8 cellular contexts compared by ENCODE assay signal in the genomic region with DNA sequence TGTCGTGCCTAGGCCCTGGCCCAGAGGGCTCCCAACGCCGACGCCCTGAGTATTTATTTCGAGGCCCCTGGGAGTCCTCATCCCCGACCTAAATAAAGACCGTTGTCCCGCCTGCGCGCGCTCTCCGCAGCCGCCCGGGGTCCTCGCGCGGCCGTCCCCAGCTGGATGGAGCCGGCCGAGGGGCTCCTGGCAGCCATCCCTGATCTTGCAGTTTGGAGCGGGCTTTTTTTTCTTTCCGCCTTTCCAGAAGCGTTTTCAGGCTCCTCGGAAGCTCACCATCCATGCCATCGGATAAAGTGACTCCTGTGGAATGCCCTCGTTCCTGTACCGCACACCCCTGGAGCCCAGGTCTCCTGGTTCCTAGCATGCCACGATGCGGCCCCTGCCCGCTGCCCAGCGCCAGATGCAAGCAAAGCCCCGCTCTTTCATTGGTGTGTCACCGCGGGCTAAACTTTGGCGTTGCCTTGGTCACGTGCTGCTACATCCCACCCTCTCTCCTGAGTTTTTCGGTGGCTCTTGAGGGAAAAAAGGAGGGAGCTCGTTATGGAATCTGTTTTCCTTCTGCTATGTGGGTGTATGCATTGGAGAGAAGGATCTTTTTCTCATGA. TPM values are rescaled to one million over a fixed set of nuclear protein-coding genes. Genes with fewer than 3 reads are reported as not detected.
DNase-seq lines count a peak whose midpoint lies in the region; ATAC-seq, FAIRE-seq and TF ChIP-seq lines count a peak whose summit lies in the region.

No MANE protein-coding gene starts in this region.

- H3K4me3 Mint-ChIP-seq in GM23338, result peak overlapping the region; percentile 88

- H3K4me3 ChIP-seq in GM23338, result peak overlapping the region; percentile 61
- H3K4me3 ChIP-seq in OCI-LY7 (ENCODE audit: low read depth, low read length, poor library complexity, severe bottlenecking), result peak overlapping the region; percentile 81
- H3K4me3 ChIP-seq in GM12878, result peak overlapping the region; percentile 86
- H3K4me3 ChIP-seq in iPS-18c (ENCODE audit: insufficient read depth, low read depth, low read length), result peak overlapping the region; percentile 74
- peak overlapping the region; percentile 93 for H3K4me3 ChIP-seq in skeletal muscle cell (ENCODE audit: low read depth, low read length)

- H3K4me2 ChIP-seq in GM23338, result peak overlapping the region; percentile 85
- H3K4me2 ChIP-seq in OCI-LY7 (ENCODE audit: low read length), result peak overlapping the region; percentile 81
- H3K4me2 ChIP-seq in GM12878 (ENCODE audit: control insufficient read depth, insufficient read depth), result peak overlapping the region; percentile 88

- TF ChIP-seq POLR2A in GM12878 (IDR thresholded peaks at IDR 0.05; ENCODE audit: low read depth, low read length), result no peak

- intact Hi-C loops in OCI-LY7 (cut with micrococcal nuclease; ENCODE audit: unreplicated experiment) (no loop called here), GM12878 (cut with micrococcal nuclease; ENCODE audit: unreplicated experiment) (no loop called here)

- H3K36me3 ChIP-seq in GM23338 (ENCODE audit: insufficient read depth) (no peaks in the 10 kb centered on the region), OCI-LY7 (ENCODE audit: insufficient read depth, low read length) (no peaks in the 10 kb centered on the region), GM12878 (ENCODE audit: control insufficient read depth in 2 of 2, insufficient read depth in 2 of 2, low read length in 1 of 2) (no peaks in the 10 kb centered on the region)

- H4K20me1 ChIP-seq in GM23338 (replicated peaks; ENCODE audit: insufficient read depth), result no peaks in the 10 kb centered on the region
- no peaks in the 10 kb centered on the region for H4K20me1 ChIP-seq in OCI-LY7 (ENCODE audit: insufficient read depth, low read length)
- H4K20me1 ChIP-seq in GM12878 (ENCODE audit: control insufficient read depth, insufficient read depth), result no peaks in the 10 kb centered on the region

- no peaks in the 10 kb centered on the region for H3K9me3 Mint-ChIP-seq in GM23338

- in situ Hi-C loops in GM12878 (cut with MboI), result no loop called here

- H3K27me3 Mint-ChIP-seq in GM23338 (ENCODE audit: insufficient read depth, low read depth, poor library complexity), result peaks cover 4% of the 10 kb centered on the region

- RAD21 ChIA-PET in GM12878 (lab: Charles Lee; ENCODE audit: unreplicated experiment), result interaction anchor here (1.2 kb wide), 1 partner anchor 114 kb away, joined by 3 read pairs; no protein-coding TSS in a partner anchor

- no peaks in the 10 kb centered on the region for H3K9me3 ChIP-seq in OCI-LY7 (ENCODE audit: low read length)
- no peaks in the 10 kb centered on the region for H3K9me3 ChIP-seq in GM12878 (replicated peaks; ENCODE audit: control insufficient read depth, insufficient read depth, low read length)
- no peaks in the 10 kb centered on the region for H3K9me3 ChIP-seq in iPS-18c (ENCODE audit: control insufficient read depth, insufficient read depth, low read length)

- peak overlapping the region; percentile 23; the same call in 1 of the 2 replicates for H2AFZ ChIP-seq in GM23338
- peak overlapping the region; percentile 73 for H2AFZ ChIP-seq in OCI-LY7 (ENCODE audit: low read length)
- H2AFZ ChIP-seq in GM12878 (ENCODE audit: control insufficient read depth, low read depth, low read length), result peak overlapping the region; percentile 88

- SMC1A ChIA-PET in GM12878 (lab: Charles Lee; ENCODE audit: uncharacterized antibody, unreplicated experiment), result interaction anchor here (0.9 to 4.0 kb wide), 3 partner anchors 29 to 401 kb away, joined by 3 to 19 read pairs (median 3); no protein-coding TSS in a partner anchor

- no peaks in the 10 kb centered on the region for H3K27me3 ChIP-seq in GM23338 (ENCODE audit: insufficient read depth)
- no peaks in the 10 kb centered on the region for H3K27me3 ChIP-seq in GM12878 (replicated peaks in 1 of 2; ENCODE audit: control insufficient read depth in 2 of 2, insufficient read depth in 2 of 2, low read length in 1 of 2)

- H3K27ac Mint-ChIP-seq in GM23338, result peak overlapping the region; percentile 97

- peak; percentile 67 for ATAC-seq in GM23338
- ATAC-seq in GM12878, result peak; percentile 25
- ATAC-seq in HG03196 (IDR thresholded peaks at IDR 0.05; ENCODE audit: unreplicated experiment), result no peak

- TF ChIP-seq CTCF in GM23338 (conservative IDR thresholded peaks at IDR 0.05; ENCODE audit: low read depth in 2 of 2), result no peak
- no peak for TF ChIP-seq CTCF in OCI-LY7 (conservative IDR thresholded peaks at IDR 0.05; ENCODE audit: low read length)
- TF ChIP-seq CTCF in GM12878 (IDR thresholded peaks at IDR 0.05 in 2 of 3, conservative IDR thresholded peaks at IDR 0.05 in 1 of 3; ENCODE audit: control insufficient read depth in 2 of 3, extremely low read depth in 1 of 3, insufficient read depth in 1 of 3, low read depth in 3 of 3, low read length in 3 of 3), result no peak

- H3K4me1 Mint-ChIP-seq in GM23338, result peaks cover 12% of the 10 kb centered on the region

- under 1% methylated on average over 38 of the region's 38 CpGs for WGBS in GM12878 (ENCODE audit: insufficient coverage, insufficient replicate concordance, low lambda C conversion rate, missing lambda C conversion rate)

- no peak for FAIRE-seq in GM12878 (lab: Jason Lieb, UNC)

- peaks cover 12% of the 10 kb centered on the region for H3K79me2 ChIP-seq in GM23338 (replicated peaks; ENCODE audit: insufficient read depth)
- peaks cover 7% of the 10 kb centered on the region; the same call in 1 of the 2 replicates for H3K79me2 ChIP-seq in OCI-LY7 (ENCODE audit: insufficient read depth, low read depth, low read length)
- peaks cover 14% of the 10 kb centered on the region for H3K79me2 ChIP-seq in GM12878 (ENCODE audit: control insufficient read depth, insufficient read depth, low read length)

- H3K9me2 ChIP-seq in GM23338 (ENCODE audit: insufficient read depth), result no peaks in the 10 kb centered on the region
- no peaks in the 10 kb centered on the region for H3K9me2 ChIP-seq in OCI-LY7 (ENCODE audit: insufficient read depth, low read length)

- CTCF ChIA-PET in OCI-LY7 (lab: Charles Lee; ENCODE audit: unreplicated experiment) (interaction anchor here (0.6 to 1.6 kb wide), 3 partner anchors 13 to 297 kb away, joined by 3 to 6 read pairs (median 3); no protein-coding TSS in a partner anchor), GM12878 (lab: Yijun Ruan, JAX) (interaction anchor here (0.9 to 1.6 kb wide), 5 partner anchors 28 to 176 kb away, joined by 3 to 12 read pairs (median 4); partner anchors contain the start of gene SLC25A19)

- no peak for TF ChIP-seq RAD21 in GM12878 (IDR thresholded peaks at IDR 0.05; ENCODE audit: insufficient read depth, low read depth, low read length)

- H3K4me1 ChIP-seq in GM23338 (ENCODE audit: insufficient read depth) (peaks cover 8% of the 10 kb centered on the region), OCI-LY7 (ENCODE audit: insufficient read depth, low read length, poor library complexity, severe bottlenecking) (peaks cover 57% of the 10 kb centered on the region), GM12878 (ENCODE audit: control insufficient read depth, insufficient read depth, low read length) (peaks cover 41% of the 10 kb centered on the region)

- POLR2A ChIA-PET in OCI-LY7 (lab: Charles Lee), result interaction anchor here (0.7 to 2.3 kb wide), 9 partner anchors 10 to 251 kb away, joined by 3 to 11 read pairs (median 4); partner anchors contain the start of gene NUP85
- POLR2A ChIA-PET in GM12878 (lab: Charles Lee), result interaction anchor here (1.1 to 1.3 kb wide), 5 partner anchors 34 to 343 kb away, joined by 3 to 6 read pairs (median 4); partner anchors contain the start of genes GRB2 and SLC25A19

- peak; percentile 50 for DNase-seq in AG08395 (ENCODE audit: low spot score)
- DNase-seq in GM23338 (ENCODE audit: low spot score), result peak; percentile 82
- DNase-seq in OCI-LY7 (ENCODE audit: low spot score), result peak; percentile 21
- DNase-seq in GM12878 (ENCODE audit: low read depth, low spot score), result no peak
- no peak for DNase-seq in skeletal muscle cell (ENCODE audit: low read depth)
- DNase-seq in pons (ENCODE audit: low spot score), result no peak

- H3F3A ChIP-seq in GM23338 (replicated peaks; ENCODE audit: low read depth), result no peaks in the 10 kb centered on the region

- no peaks in the 10 kb centered on the region for H3K36me3 Mint-ChIP-seq in GM23338 (ENCODE audit: low read depth)

- peak overlapping the region; percentile 70 for H3K27ac ChIP-seq in GM23338 (ENCODE audit: low read depth)
- H3K27ac ChIP-seq in OCI-LY7 (ENCODE audit: low read depth, low read length, poor library complexity, severe bottlenecking), result no peak overlapping the region
- peak overlapping the region; percentile 84 for H3K27ac ChIP-seq in GM12878 (ENCODE audit: control insufficient read depth, insufficient read depth)

- no peak for TF ChIP-seq EP300 in GM12878 (IDR thresholded peaks at IDR 0.05; ENCODE audit: borderline replicate concordance in 1 of 2, control insufficient read depth in 1 of 2, low read depth in 2 of 2, low read length in 2 of 2)

- BruUV-seq in OCI-LY7 (replicated peaks; lab: Mats Ljungman, UMichigan), result no TSS peak
- no TSS peak for BruUV-seq in GM12878 (replicated peaks; lab: Mats Ljungman, UMichigan)

- H3K9ac ChIP-seq in GM12878 (ENCODE audit: control insufficient read depth, insufficient read depth, low read length), result peak overlapping the region; percentile 98

RNA-seq across cellular contexts. Expression of gene TMEM94, which starts 0.7 kb away (rescaled TPM):
- 36.6 and 66.0 TPM in 2 replicates for total RNA-seq in GM23338 (2014; rRNA removed; shearing (Covaris generic))
- polyA plus RNA-seq in GM23338 (2016; fragmentation: Nextera tagmentation; extraction: Ambion mirVana) (21.9 and 24.0 TPM in 2 replicates), GM12878 (2011; rRNA removed) (9.8 and 21.9 TPM in 2 replicates), GM12878 (2014; fragmentation: Illumina TruSeq; extraction: Trizol) (11.9 and 46.5 TPM in 2 replicates), GM12878 (2014; fragmentation: Nextera tagmentation; extraction: Ambion mirVana) (1 to 10 TPM in 1 of 2 experiments, under 1 TPM in 1; 0.31 to 2.3 TPM), GM12878 (2014; rRNA removed) (41.7 and 50.5 TPM in 2 replicates), GM12878 (2016; fragmentation: Nextera tagmentation; extraction: Ambion mirVana) (10 to 100 TPM; 21.2 to 26.9 TPM)
- total RNA-seq in OCI-LY7 (2014; rRNA removed; shearing (Covaris generic)), result 36.9 and 60.6 TPM in 2 replicates
- total RNA-seq in OCI-LY7 (2022) (109 and 121 TPM in 2 replicates), GM12878 (2014; rRNA removed) (23.9 and 31.4 TPM in 2 replicates), GM12878 (2014; rRNA removed; fragmentation: Illumina TruSeq; extraction: Trizol) (15.4 and 15.8 TPM in 2 replicates), GM12878 (2021) (59.0 and 70.7 TPM in 2 replicates)
- total RNA-seq in GM12878 (2013; cell fraction: nucleolus; rRNA removed), result 124 and 144 TPM in 2 replicates
- 23.7 TPM for polyA plus RNA-seq in GM12878 (2011; ENCODE audit: low read depth)
- 23.8 and 24.1 TPM in 2 replicates for polyA plus RNA-seq in GM12878 (2011; cell fraction: cytosol; rRNA removed)
- polyA plus RNA-seq in GM12878 (2011; cell fraction: nucleus; rRNA removed), result 363 and 387 TPM in 2 replicates
- polyA plus RNA-seq in GM12878 (2012), result 63.2 and 64.4 TPM in 2 replicates
- 21.6 and 44.4 TPM in 2 replicates for polyA minus RNA-seq in GM12878 (2011; rRNA and poly(A)+ RNA removed)
- polyA minus RNA-seq in GM12878 (2011; cell fraction: cytosol; rRNA and poly(A)+ RNA removed), result 19.4 and 25.9 TPM in 2 replicates
- polyA minus RNA-seq in GM12878 (2011; cell fraction: nucleus; rRNA and poly(A)+ RNA removed), result 49.2 and 74.5 TPM in 2 replicates

RNA-seq across cellular contexts. Expression of gene GRB2, which starts 51.7 kb away (rescaled TPM):
- 112 and 121 TPM in 2 replicates for total RNA-seq in GM23338 (2014; rRNA removed; shearing (Covaris generic))
- polyA plus RNA-seq in GM23338 (2016; fragmentation: Nextera tagmentation; extraction: Ambion mirVana), result 89.0 and 99.9 TPM in 2 replicates
- total RNA-seq in OCI-LY7 (2014; rRNA removed; shearing (Covaris generic)), result 240 and 244 TPM in 2 replicates
- 294 and 308 TPM in 2 replicates for total RNA-seq in OCI-LY7 (2022)
- total RNA-seq in GM12878 (2013; cell fraction: nucleolus; rRNA removed), result 189 and 244 TPM in 2 replicates
- 161 and 168 TPM in 2 replicates for total RNA-seq in GM12878 (2014; rRNA removed)
- total RNA-seq in GM12878 (2014; rRNA removed; fragmentation: Illumina TruSeq; extraction: Trizol), result 113 and 118 TPM in 2 replicates
- total RNA-seq in GM12878 (2021), result 207 and 214 TPM in 2 replicates
- 75.8 TPM for polyA plus RNA-seq in GM12878 (2011; ENCODE audit: low read depth)
- 133 and 196 TPM in 2 replicates for polyA plus RNA-seq in GM12878 (2011; rRNA removed)
- 121 and 130 TPM in 2 replicates for polyA plus RNA-seq in GM12878 (2011; cell fraction: cytosol; rRNA removed)
- 40.5 and 43.7 TPM in 2 replicates for polyA plus RNA-seq in GM12878 (2011; cell fraction: nucleus; rRNA removed)
- 118 and 123 TPM in 2 replicates for polyA plus RNA-seq in GM12878 (2012)
- polyA plus RNA-seq in GM12878 (2014; fragmentation: Illumina TruSeq; extraction: Trizol), result 141 and 201 TPM in 2 replicates
- polyA plus RNA-seq in GM12878 (2014; fragmentation: Nextera tagmentation; extraction: Ambion mirVana), result 100 to 1,000 TPM; 113 to 152 TPM
- polyA plus RNA-seq in GM12878 (2014; rRNA removed), result 164 and 180 TPM in 2 replicates
- polyA plus RNA-seq in GM12878 (2016; fragmentation: Nextera tagmentation; extraction: Ambion mirVana), result 100 to 1,000 TPM; 263 to 268 TPM
- 52.6 and 94.4 TPM in 2 replicates for polyA minus RNA-seq in GM12878 (2011; rRNA and poly(A)+ RNA removed)
- 19.2 and 20.6 TPM in 2 replicates for polyA minus RNA-seq in GM12878 (2011; cell fraction: cytosol; rRNA and poly(A)+ RNA removed)
- 31.8 and 65.3 TPM in 2 replicates for polyA minus RNA-seq in GM12878 (2011; cell fraction: nucleus; rRNA and poly(A)+ RNA removed)

RNA-seq across cellular contexts. Expression of gene CASKIN2, which starts 58.2 kb away (rescaled TPM):
- 17.7 and 21.5 TPM in 2 replicates for total RNA-seq in GM23338 (2014; rRNA removed; shearing (Covaris generic))
- polyA plus RNA-seq in GM23338 (2016; fragmentation: Nextera tagmentation; extraction: Ambion mirVana) (4.7 and 4.9 TPM in 2 replicates), GM12878 (2011; rRNA removed) (0.10 TPM in 1 of 2 replicates, not detected in the other), GM12878 (2014; fragmentation: Illumina TruSeq; extraction: Trizol) (0.14 and 0.16 TPM in 2 replicates), GM12878 (2014; fragmentation: Nextera tagmentation; extraction: Ambion mirVana) (under 1 TPM in 1 of 2 experiments, not detected in 1; 0.02 TPM), GM12878 (2014; rRNA removed) (0.93 and 2.7 TPM in 2 replicates), GM12878 (2016; fragmentation: Nextera tagmentation; extraction: Ambion mirVana) (under 1 TPM; 0.44 to 0.56 TPM)
- not detected in 2 replicates for total RNA-seq in OCI-LY7 (2014; rRNA removed; shearing (Covaris generic))
- total RNA-seq in OCI-LY7 (2022) (0.24 and 1.0 TPM in 2 replicates), GM12878 (2014; rRNA removed) (0.44 and 1.4 TPM in 2 replicates), GM12878 (2014; rRNA removed; fragmentation: Illumina TruSeq; extraction: Trizol) (0.18 and 0.23 TPM in 2 replicates), GM12878 (2021) (0.80 and 1.8 TPM in 2 replicates)
- 0.65 and 2.0 TPM in 2 replicates for total RNA-seq in GM12878 (2013; cell fraction: nucleolus; rRNA removed)
- 0.39 TPM for polyA plus RNA-seq in GM12878 (2011; ENCODE audit: low read depth)
- 0.03 and 0.12 TPM in 2 replicates for polyA plus RNA-seq in GM12878 (2011; cell fraction: cytosol; rRNA removed)
- polyA plus RNA-seq in GM12878 (2011; cell fraction: nucleus; rRNA removed), result 0.59 and 0.84 TPM in 2 replicates
- polyA plus RNA-seq in GM12878 (2012), result 0.31 and 0.46 TPM in 2 replicates
- polyA minus RNA-seq in GM12878 (2011; rRNA and poly(A)+ RNA removed), result not detected in 2 replicates
- not detected in 2 replicates for polyA minus RNA-seq in GM12878 (2011; cell fraction: cytosol; rRNA and poly(A)+ RNA removed)
- 0.12 and 0.57 TPM in 2 replicates for polyA minus RNA-seq in GM12878 (2011; cell fraction: nucleus; rRNA and poly(A)+ RNA removed)

RNA-seq across cellular contexts. Expression of gene TSEN54, which starts 59.2 kb away (rescaled TPM):
- 61.9 and 62.5 TPM in 2 replicates for total RNA-seq in GM23338 (2014; rRNA removed; shearing (Covaris generic))
- 45.9 and 48.2 TPM in 2 replicates for polyA plus RNA-seq in GM23338 (2016; fragmentation: Nextera tagmentation; extraction: Ambion mirVana)
- total RNA-seq in OCI-LY7 (2014; rRNA removed; shearing (Covaris generic)), result 45.4 and 57.4 TPM in 2 replicates
- 57.9 and 69.8 TPM in 2 replicates for total RNA-seq in OCI-LY7 (2022)
- total RNA-seq in GM12878 (2013; cell fraction: nucleolus; rRNA removed), result 16.4 and 19.8 TPM in 2 replicates
- total RNA-seq in GM12878 (2014; rRNA removed), result 42.1 and 43.2 TPM in 2 replicates
- total RNA-seq in GM12878 (2014; rRNA removed; fragmentation: Illumina TruSeq; extraction: Trizol), result 21.4 and 26.1 TPM in 2 replicates
- total RNA-seq in GM12878 (2021), result 37.3 and 41.2 TPM in 2 replicates
- 12.7 TPM for polyA plus RNA-seq in GM12878 (2011; ENCODE audit: low read depth)
- 25.4 and 45.7 TPM in 2 replicates for polyA plus RNA-seq in GM12878 (2011; rRNA removed)
- 41.7 and 53.0 TPM in 2 replicates for polyA plus RNA-seq in GM12878 (2011; cell fraction: cytosol; rRNA removed)
- polyA plus RNA-seq in GM12878 (2011; cell fraction: nucleus; rRNA removed), result 54.8 and 62.1 TPM in 2 replicates
- 20.1 and 23.9 TPM in 2 replicates for polyA plus RNA-seq in GM12878 (2012)
- polyA plus RNA-seq in GM12878 (2014; fragmentation: Illumina TruSeq; extraction: Trizol), result 22.9 and 29.5 TPM in 2 replicates
- polyA plus RNA-seq in GM12878 (2014; fragmentation: Nextera tagmentation; extraction: Ambion mirVana), result 10 to 100 TPM in 1 of 2 experiments, 1 to 10 TPM in 1; 7.1 to 23.1 TPM
- 42.4 and 52.2 TPM in 2 replicates for polyA plus RNA-seq in GM12878 (2014; rRNA removed)
- 10 to 100 TPM; 41.1 to 48.0 TPM for polyA plus RNA-seq in GM12878 (2016; fragmentation: Nextera tagmentation; extraction: Ambion mirVana)
- 25.9 and 32.6 TPM in 2 replicates for polyA minus RNA-seq in GM12878 (2011; rRNA and poly(A)+ RNA removed)
- polyA minus RNA-seq in GM12878 (2011; cell fraction: cytosol; rRNA and poly(A)+ RNA removed), result 6.8 and 18.3 TPM in 2 replicates
- 7.5 and 13.1 TPM in 2 replicates for polyA minus RNA-seq in GM12878 (2011; cell fraction: nucleus; rRNA and poly(A)+ RNA removed)

Comparison
In these comparisons a context has a peak if more than half of its experiments do, and no peak if none do; other contexts are left out.
1. DNase-seq: peak in AG08395 (single experiment), GM23338 (single experiment) and OCI-LY7 (single experiment); none in GM12878 (single experiment), skeletal muscle cell (single experiment) and pons (single experiment).
2. H2AFZ ChIP-seq: peak in every context shown above with its lines; median percentile 88 in GM12878; 73 in OCI-LY7; 23 in GM23338.
3. Peak in every context shown above with its lines, with median percentiles within 50 percentile points of each other: H3K4me2 ChIP-seq and H3K4me3 ChIP-seq.